In the genomic region with DNA sequence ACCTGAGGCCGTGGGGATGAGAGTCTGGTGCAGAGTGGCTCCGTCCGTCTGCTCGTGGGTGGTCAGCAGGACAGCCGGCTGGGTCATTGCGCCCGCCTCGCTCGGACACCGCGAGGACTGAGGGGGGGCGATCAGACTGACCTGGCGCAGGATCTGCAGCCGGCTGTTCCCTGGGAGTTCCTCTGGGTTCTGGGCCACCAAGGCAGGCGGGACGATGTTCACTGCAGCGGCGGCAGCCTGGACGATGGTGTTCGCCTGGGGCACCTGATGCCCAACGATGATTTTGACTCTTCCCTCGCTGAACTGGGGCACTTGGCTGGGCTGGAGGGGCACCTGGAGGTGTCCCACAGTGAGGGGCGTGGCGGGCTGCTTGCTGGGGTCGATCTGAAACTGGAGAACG, we compare ENCODE assay signal across 1 cellular context.
TF ChIP-seq lines count a peak whose summit lies in the region.

No MANE protein-coding gene starts in this region.

TF ChIP-seq in HEK293, 187 proteins besides CTCF, POLR2A, EP300 and RAD21:
- TF ChIP-seq, protein P1, sequence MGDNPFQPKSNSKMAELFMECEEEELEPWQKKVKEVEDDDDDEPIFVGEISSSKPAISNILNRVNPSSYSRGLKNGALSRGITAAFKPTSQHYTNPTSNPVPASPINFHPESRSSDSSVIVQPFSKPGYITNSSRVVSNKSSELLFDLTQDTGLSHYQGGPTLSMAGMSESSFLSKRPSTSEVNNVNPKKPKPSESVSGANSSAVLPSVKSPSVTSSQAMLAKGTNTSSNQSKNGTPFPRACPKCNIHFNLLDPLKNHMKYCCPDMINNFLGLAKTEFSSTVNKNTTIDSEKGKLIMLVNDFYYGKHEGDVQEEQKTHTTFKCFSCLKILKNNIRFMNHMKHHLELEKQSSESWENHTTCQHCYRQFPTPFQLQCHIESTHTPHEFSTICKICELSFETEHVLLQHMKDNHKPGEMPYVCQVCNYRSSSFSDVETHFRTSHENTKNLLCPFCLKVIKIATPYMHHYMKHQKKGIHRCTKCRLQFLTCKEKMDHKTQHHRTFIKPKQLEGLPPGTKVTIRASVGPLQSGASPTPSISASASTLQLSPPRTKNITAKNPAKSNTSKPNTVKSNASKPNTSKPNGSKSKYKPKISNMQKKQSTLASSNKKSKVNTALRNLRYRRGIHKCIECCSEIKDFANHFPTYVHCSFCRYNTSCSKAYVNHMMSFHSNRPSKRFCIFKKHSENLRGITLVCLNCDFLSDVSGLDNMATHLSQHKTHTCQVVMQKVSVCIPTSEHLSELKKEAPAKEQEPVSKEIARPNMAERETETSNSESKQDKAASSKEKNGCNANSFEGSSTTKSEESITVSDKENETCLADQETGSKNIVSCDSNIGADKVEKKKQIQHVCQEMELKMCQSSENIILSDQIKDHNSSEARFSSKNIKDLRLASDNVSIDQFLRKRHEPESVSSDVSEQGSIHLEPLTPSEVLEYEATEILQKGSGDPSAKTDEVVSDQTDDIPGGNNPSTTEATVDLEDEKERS (tag by site-specific recombination; IDR thresholded peaks at IDR 0.05) = no peak
- peak; percentile 43; the same call in 1 of the 2 replicates for TF ChIP-seq ZBTB20 (tag by site-specific recombination; IDR thresholded peaks at IDR 0.05)
